ENCODE assay signal across 13 cellular contexts in the genomic region with DNA sequence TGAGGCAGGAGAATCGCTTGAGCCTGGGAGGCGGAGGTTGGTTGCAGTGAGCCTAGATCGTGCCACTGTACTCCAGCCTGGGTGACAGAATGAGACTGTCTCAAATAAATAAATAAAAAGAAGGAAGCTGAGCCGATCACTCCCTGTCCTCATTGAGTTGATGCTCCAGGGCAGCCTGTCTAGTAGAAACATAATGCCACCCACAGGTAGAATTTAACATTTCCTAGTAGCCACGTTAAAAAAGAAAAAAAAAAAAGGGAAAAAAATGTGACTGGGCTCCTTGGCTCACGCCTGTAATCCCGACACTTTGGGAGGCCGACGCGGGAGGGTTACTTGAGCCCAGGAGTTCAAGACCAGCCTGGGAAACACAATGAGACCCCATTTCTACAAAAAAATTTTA.
DNase-seq lines count a peak whose midpoint lies in the region; ATAC-seq and TF ChIP-seq lines count a peak whose summit lies in the region.
"Had no signal": no experiment of that assay in that cellular context is flagged by ENCODE, and none has a peak within 500 bp of the region (broad histone marks: within the 10 kb centered on the region; RNA-seq: fewer than 3 reads in every experiment).

No MANE protein-coding gene starts in this region.

- H3K27me3 Mint-ChIP-seq in type B pancreatic cell = no peaks in the 10 kb centered on the region

- H3K27me3 ChIP-seq in right atrium auricular region = no peaks in the 10 kb centered on the region
- H3K27me3 ChIP-seq in ascending aorta = no peaks in the 10 kb centered on the region
- no peaks in the 10 kb centered on the region for H3K27me3 ChIP-seq in right lobe of liver
- H3K27me3 ChIP-seq: cardiac muscle cell, SJCRH30 had no signal

- 52% methylated on average over 8 of the region's 10 CpGs for WGBS in right lobe of liver (ENCODE audit: insufficient coverage, low coverage, low lambda C conversion rate, missing lambda C conversion rate)

- intact Hi-C loops in cardiac septum (cut with DNase I) = no loop called here
- intact Hi-C loops in ascending aorta (cut with DNase I) = no loop called here
- intact Hi-C loops in right lobe of liver (cut with DNase I) = no loop called here

- H3K36me3 ChIP-seq in right atrium auricular region (no peaks in the 10 kb centered on the region), ascending aorta (no peaks in the 10 kb centered on the region), right lobe of liver (no peaks in the 10 kb centered on the region)
- H3K36me3 ChIP-seq: cardiac muscle cell, SJCRH30 had no signal

- H3K4me1 ChIP-seq in right atrium auricular region = peaks cover 0 to 40% of the 10 kb centered on the region in 2 donors
- peaks cover 9 to 25% of the 10 kb centered on the region in 2 donors for H3K4me1 ChIP-seq in ascending aorta
- peaks cover 0 to 38% (median 17%) of the 10 kb centered on the region in 4 donors for H3K4me1 ChIP-seq in right lobe of liver

- no peak for TF ChIP-seq POLR2A in right lobe of liver (IDR thresholded peaks at IDR 0.05)

- no peaks in the 10 kb centered on the region for H3K36me3 Mint-ChIP-seq in type B pancreatic cell

- no peak overlapping the region for H3K27ac Mint-ChIP-seq in type B pancreatic cell
- H3K27ac Mint-ChIP-seq: activated naive CD4-positive, alpha-beta T cell treated with anti-CD3 and anti-CD28 coated beads for 36 hours had no signal

- H3K4me3 Mint-ChIP-seq in type B pancreatic cell = no peak overlapping the region
- H3K4me3 Mint-ChIP-seq: activated naive CD4-positive, alpha-beta T cell treated with anti-CD3 and anti-CD28 coated beads for 36 hours had no signal

- H3K27ac ChIP-seq in right atrium auricular region (peak overlapping the region; percentile 54 to 58), ascending aorta (peak overlapping the region; percentile 40 to 48), right lobe of liver (peak overlapping the region; percentile 74 to 85 (median 80))
- H3K27ac ChIP-seq: cardiac muscle cell, SJCRH30 had no signal

- no peaks in the 10 kb centered on the region for H3K9me3 ChIP-seq in right atrium auricular region
- H3K9me3 ChIP-seq in ascending aorta = peaks cover 0 to 3% of the 10 kb centered on the region in 2 donors
- H3K9me3 ChIP-seq in right lobe of liver = no peaks in the 10 kb centered on the region
- H3K9me3 ChIP-seq: SJCRH30 had no signal

- no peak for TF ChIP-seq CTCF in right atrium auricular region (IDR thresholded peaks at IDR 0.05)
- no peak for TF ChIP-seq CTCF in ascending aorta (IDR thresholded peaks at IDR 0.05)
- TF ChIP-seq CTCF in right lobe of liver (IDR thresholded peaks at IDR 0.05) = peak; percentile 14 to 37 (median 24)
- no peak for TF ChIP-seq CTCF in type B pancreatic cell (conservative IDR thresholded peaks at IDR 0.05)

- peak; percentile 23 to 49 (median 40) for ATAC-seq in right lobe of liver

- H3K4me3 ChIP-seq in right atrium auricular region = no peak overlapping the region
- H3K4me3 ChIP-seq in ascending aorta = no peak overlapping the region
- no peak overlapping the region for H3K4me3 ChIP-seq in right lobe of liver
- H3K4me3 ChIP-seq: cardiac muscle cell, SJCRH30 had no signal

- DNase-seq in right atrium auricular region (ENCODE audit: low spot score) (no peak), cardiac septum (ENCODE audit: low spot score) (no peak), ascending aorta (ENCODE audit: low spot score in 2 of 2) (no peak), right lobe of liver (no peak), NCI-H2196 (lab: John Stamatoyannopoulos, UW; ENCODE audit: unreplicated experiment) (no peak), type B pancreatic cell (ENCODE audit: extremely low spot score, unreplicated experiment) (no peak), GOT3 (lab: John Stamatoyannopoulos, UW) (no peak), kidney tubule cell (ENCODE audit: low spot score) (no peak)
- DNase-seq: activated naive CD4-positive, alpha-beta T cell treated with anti-CD3 and anti-CD28 coated beads for 36 hours; DMS79; NCI-H1105 treated with DMSO at 0.1 percent for 48 hours; SJCRH30 had no signal

- H3K9me3 Mint-ChIP-seq in type B pancreatic cell = no peaks in the 10 kb centered on the region

- H3K4me1 Mint-ChIP-seq in type B pancreatic cell (ENCODE audit: unreplicated experiment) = peaks cover 34% of the 10 kb centered on the region

Comparison
In these comparisons a context has a peak if more than half of its experiments do, and no peak if none do; other contexts are left out.
1. CTCF ChIP-seq: peak in right lobe of liver (4 of 4); none in right atrium auricular region (0 of 2), ascending aorta (0 of 3) and type B pancreatic cell (single experiment).
2. Peak in every context shown above with its lines, with median percentiles within 50 percentile points of each other: H3K27ac ChIP-seq.